8 cellular contexts compared by ENCODE assay signal in genomic region chr3:172038823-172039222, GRCh38. TPM values are rescaled to one million over a fixed set of nuclear protein-coding genes. Genes with fewer than 3 reads are reported as not detected.
A peak's percentile ranks its signal among the peaks of the same experiment; 100 is the strongest.
DNase-seq lines count a peak whose midpoint lies in the region; ATAC-seq and TF ChIP-seq lines count a peak whose summit lies in the region.

No MANE protein-coding gene starts in this region.

- DNase-seq in GM06990 (ENCODE audit: extremely low read depth, insufficient read length) (no peak), Peyer's patch (peak in 1 of 3 donors; percentile 51), epithelial cell of esophagus (ENCODE audit: low read depth) (peak; percentile 51), prostate gland (ENCODE audit: low spot score) (no peak), AG08396 (ENCODE audit: low spot score) (no peak)
- DNase-seq in effector CD8-positive, alpha-beta T cell (lab: John Stamatoyannopoulos, UW), result no peak

- intact Hi-C loops in prostate gland (cut with DNase I), result loop anchor here (5.0 to 10.0 kb wide), 3 partner anchors 163 to 394 kb away; no protein-coding TSS in a partner anchor

- WGBS in prostate gland, result 35% methylated on average over 7 of the region's 7 CpGs

- no peak for TF ChIP-seq POLR2A in Peyer's patch (IDR thresholded peaks at IDR 0.05)
- TF ChIP-seq POLR2A in prostate gland (IDR thresholded peaks at IDR 0.05), result no peak

- H3K4me3 ChIP-seq in GM06990 (replicated peaks; ENCODE audit: low read depth, low read length) (peak overlapping the region; percentile 94; the same call in 1 of the 2 replicates), Peyer's patch (peak overlapping the region in 3 of 4 donors; percentile 68 to 89 (median 88)), epithelial cell of esophagus (ENCODE audit: low read length) (peak overlapping the region; percentile 73), prostate gland (peak overlapping the region; percentile 92 to 99)

- H3K27ac ChIP-seq in Peyer's patch (peak overlapping the region in 3 of 4 donors; percentile 86 to 95 (median 95)), prostate gland (peak overlapping the region; percentile 97 to 98)

- ATAC-seq in HG03439 (IDR thresholded peaks at IDR 0.05; ENCODE audit: unreplicated experiment), result no peak
- no peak for ATAC-seq in HG02970 (IDR thresholded peaks at IDR 0.05; ENCODE audit: low FRiP score, unreplicated experiment)

- H3K36me3 ChIP-seq in GM06990 (ENCODE audit: control insufficient read depth, insufficient read depth, low read length) (no peaks in the 10 kb centered on the region), Peyer's patch (no peaks in the 10 kb centered on the region), prostate gland (no peaks in the 10 kb centered on the region)

- H3K27me3 ChIP-seq in GM06990 (replicated peaks; ENCODE audit: control insufficient read depth, insufficient read depth, low read length), result no peaks in the 10 kb centered on the region
- H3K27me3 ChIP-seq in Peyer's patch, result no peaks in the 10 kb centered on the region
- H3K27me3 ChIP-seq in prostate gland (replicated peaks; ENCODE audit: insufficient read depth), result no peaks in the 10 kb centered on the region

- no peak for TF ChIP-seq CTCF in GM06990 (IDR thresholded peaks at IDR 0.05; ENCODE audit: insufficient read depth, low read length, poor library complexity, severe bottlenecking)
- TF ChIP-seq CTCF in Peyer's patch (IDR thresholded peaks at IDR 0.05), result no peak
- no peak for TF ChIP-seq CTCF in epithelial cell of esophagus (IDR thresholded peaks at IDR 0.05; ENCODE audit: insufficient read depth, low read depth, low read length, missing control alignments)
- TF ChIP-seq CTCF in prostate gland (IDR thresholded peaks at IDR 0.05), result no peak

- H3K4me1 ChIP-seq in Peyer's patch (peaks cover 0 to 10% (median 0%) of the 10 kb centered on the region in 4 donors), prostate gland (replicated peaks) (no peaks in the 10 kb centered on the region)

- H3K9me3 ChIP-seq in Peyer's patch, result no peaks in the 10 kb centered on the region
- H3K9me3 ChIP-seq in prostate gland, result no peaks in the 10 kb centered on the region

RNA-seq across cellular contexts. Expression of gene FNDC3B, which starts 0.6 kb away (rescaled TPM):
- 10 to 100 TPM; 28.7 to 74.3 (median 54.6) TPM for total RNA-seq in Peyer's patch
- 10 to 100 TPM; 35.9 to 62.4 TPM for total RNA-seq in prostate gland
